Comparison of ENCODE assay signal across 20 cellular contexts in the genomic region with DNA sequence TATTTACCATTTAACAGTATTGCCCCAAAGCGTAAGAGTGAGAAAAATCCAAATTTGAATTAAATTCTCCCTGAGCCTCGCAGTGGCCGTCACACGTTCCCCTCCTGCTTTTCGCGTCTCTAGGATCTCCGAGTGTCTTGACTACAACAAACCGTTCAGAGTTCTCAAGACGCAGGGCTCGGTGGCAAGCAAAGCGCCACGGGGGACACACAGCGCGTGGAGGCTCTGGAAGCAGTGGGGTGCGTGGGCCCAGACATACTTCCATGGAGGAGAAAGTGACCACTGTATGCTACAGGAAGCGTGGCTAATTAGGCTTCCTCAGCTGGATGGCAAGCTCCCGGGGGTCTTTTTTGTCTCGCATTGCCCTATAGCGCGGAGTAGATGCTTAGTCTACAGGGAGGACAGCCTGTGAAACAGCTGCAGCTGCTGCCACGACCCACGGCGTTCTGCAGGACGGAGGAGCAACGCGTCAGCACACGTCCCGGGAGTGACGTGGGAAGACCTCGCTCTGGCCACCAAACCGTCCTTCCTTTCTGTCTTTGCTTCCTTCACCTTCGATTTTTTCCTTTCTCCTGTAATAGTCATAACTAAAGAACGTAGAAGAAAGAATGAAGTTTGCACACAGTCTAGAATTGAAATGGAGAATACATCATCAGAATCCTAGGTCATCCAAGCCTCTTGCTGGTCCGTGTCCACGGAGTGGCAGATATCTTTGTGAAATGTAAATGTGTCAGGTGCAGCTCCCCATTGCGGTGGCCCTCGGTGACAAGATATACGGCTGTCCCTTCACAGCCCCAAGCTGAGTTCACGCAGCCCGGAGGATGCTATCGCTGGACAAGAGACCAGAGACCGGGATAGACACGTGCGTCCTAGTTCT.
DNase-seq lines count a peak whose midpoint lies in the region; ATAC-seq, FAIRE-seq and TF ChIP-seq lines count a peak whose summit lies in the region.
"Had no signal": no experiment of that assay in that cellular context is flagged by ENCODE, and none has a peak within 500 bp of the region (broad histone marks: within the 10 kb centered on the region; RNA-seq: fewer than 3 reads in every experiment).

No MANE protein-coding gene starts in this region.

- POLR2A ChIA-PET in A549 (lab: Yijun Ruan, JAX) = no interaction called here
- POLR2A ChIA-PET in GM10248 (lab: Yijun Ruan, JAX) = no interaction called here

- H3K27ac ChIP-seq in A549 (peak overlapping the region in 1 of 2 experiments; percentile 56; a peak in 3 of 6 replicates), SJSA1 (peak overlapping the region; percentile 59), dorsolateral prefrontal cortex (peak overlapping the region in 56 of 59 donors; percentile 13 to 100 (median 97)), psoas muscle (no peak overlapping the region)

- H3K4me3 ChIP-seq in A549 (no peak overlapping the region), SJSA1 (no peak overlapping the region), dorsolateral prefrontal cortex (no peak overlapping the region), psoas muscle (peak overlapping the region; percentile 28)

- intact Hi-C loops in dorsolateral prefrontal cortex (cut with DNase I) (loop anchor here (5.0 kb wide), 1 partner anchor 48 kb away; no protein-coding TSS in a partner anchor), psoas muscle (cut with DNase I) (no loop called here), left colon (cut with DNase I, micrococcal nuclease) (no loop called here)

- H3K4me1 ChIP-seq in A549 (peaks cover 29% of the 10 kb centered on the region), SJSA1 (replicated peaks) (peaks cover 24% of the 10 kb centered on the region), psoas muscle (peaks cover 2% of the 10 kb centered on the region)
- H3K4me1 ChIP-seq: Caco-2 had no signal

- H3K9me3 ChIP-seq in A549 (no peaks in the 10 kb centered on the region), SJSA1 (replicated peaks) (no peaks in the 10 kb centered on the region), psoas muscle (no peaks in the 10 kb centered on the region)
- H3K9me3 ChIP-seq: Caco-2 had no signal

- H3K4me2 ChIP-seq in A549 = peak overlapping the region; percentile 56; the same call in 2 of the 3 replicates

- 96% methylated on average over 44 of the region's 44 CpGs for WGBS in A549 (ENCODE audit: missing lambda C conversion rate)
- WGBS in psoas muscle, 3 donors = 77 to 82% (median 78%) methylated on average over 44 of the region's 44 CpGs

- H3K36me3 ChIP-seq in SJSA1 = no peaks in the 10 kb centered on the region
- no peaks in the 10 kb centered on the region for H3K36me3 ChIP-seq in psoas muscle (ENCODE audit: insufficient read depth in 1 of 2, low read depth in 1 of 2)

- no peak for FAIRE-seq in A549 (lab: Jason Lieb, UNC)
- FAIRE-seq: GM12891, H54 had no signal

- H3K27me3 ChIP-seq in SJSA1 (replicated peaks) (no peaks in the 10 kb centered on the region), dorsolateral prefrontal cortex (no peaks in the 10 kb centered on the region), psoas muscle (ENCODE audit: insufficient read depth in 3 of 3, low read length in 2 of 3) (no peaks in the 10 kb centered on the region)

- no peak for TF ChIP-seq RAD21 in A549 (conservative IDR thresholded peaks at IDR 0.05 in 1 of 2, IDR thresholded peaks at IDR 0.05 in 1 of 2)

- no peak for DNase-seq in A549 (ENCODE audit: low read depth in 1 of 2, low spot score in 1 of 2)
- peak in 1 of 2 experiments; percentile 30 for DNase-seq in SJSA1 (ENCODE audit: low read depth in 1 of 2, low spot score in 2 of 2)
- DNase-seq in dorsolateral prefrontal cortex = no peak
- DNase-seq in psoas muscle = no peak
- DNase-seq in left colon = no peak
- DNase-seq in HuH-7 (ENCODE audit: low spot score) = no peak
- DNase-seq in GM10248 (ENCODE audit: extremely low spot score) = no peak
- DNase-seq in retina = no peak
- DNase-seq: 8988T; Caco-2; CD4-positive, alpha-beta T cell; DMS53; Karpas-422; NCI-H1048; NCI-H1436; NCI-H1930; NCI-H345; NCI-H524 treated with DMSO at 0.1 percent for 48 hours had no signal

- CTCF ChIA-PET in A549 (lab: Yijun Ruan, JAX) = no interaction called here
- CTCF ChIA-PET in GM10248 (lab: Yijun Ruan, JAX) = no interaction called here

- TF ChIP-seq POLR2A in A549 (IDR thresholded peaks at IDR 0.05; ENCODE audit: low read length) = no peak

- TF ChIP-seq CTCF in A549 (IDR thresholded peaks at IDR 0.05) (no peak), dorsolateral prefrontal cortex (IDR thresholded peaks at IDR 0.05 in 54 of 56, conservative IDR thresholded peaks at IDR 0.05 in 2 of 56; ENCODE audit: low read depth in 1 of 56, partially characterized antibody in 56 of 56) (no peak), psoas muscle (IDR thresholded peaks at IDR 0.05) (no peak), GM10248 (IDR thresholded peaks at IDR 0.05; ENCODE audit: control extremely low read depth, extremely low read depth, low read depth, missing control alignments) (no peak)

- TF ChIP-seq EP300 in A549 (IDR thresholded peaks at IDR 0.05) = no peak

- ATAC-seq in A549 (no peak), psoas muscle (peak in 1 of 4 donors; percentile 33), left colon (no peak)

TF ChIP-seq in A549, 52 proteins besides CTCF, POLR2A, EP300 and RAD21:
- TF ChIP-seq HOXB5 (CRISPR knock-in tag; IDR thresholded peaks at IDR 0.05) (no peak), JUN (IDR thresholded peaks at IDR 0.05) (no peak), BHLHE40 (IDR thresholded peaks at IDR 0.05; ENCODE audit: low read depth, low read length) (no peak), RFX5 (IDR thresholded peaks at IDR 0.05) (no peak)

Comparison
In these comparisons a context has a peak if more than half of its experiments do, and no peak if none do; other contexts are left out.
1. intact Hi-C loops: an anchor here in dorsolateral prefrontal cortex (5.0 kb wide); none called in psoas muscle and left colon.